23 cellular contexts compared by ENCODE assay signal in the genomic region with DNA sequence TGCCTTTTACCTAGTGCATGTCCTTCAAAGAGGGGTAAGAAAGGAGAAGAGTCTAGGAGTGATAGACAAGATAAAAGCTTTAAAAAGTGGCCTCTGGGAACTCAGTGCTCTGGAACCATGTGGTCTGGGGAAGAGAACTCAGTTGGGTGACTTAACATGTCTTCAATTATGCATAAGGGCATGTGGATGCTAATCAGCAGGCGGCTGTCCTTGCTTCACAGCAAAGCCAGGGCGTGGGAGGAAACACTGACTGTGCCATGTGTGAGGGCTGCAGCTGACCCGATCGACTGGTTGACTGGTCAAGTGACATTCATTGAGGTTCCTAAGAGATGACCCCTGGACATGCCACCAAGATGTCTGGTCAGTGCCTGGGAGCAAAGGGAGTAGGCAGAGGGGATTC.
"Had no signal": no experiment of that assay in that cellular context is flagged by ENCODE, and none has a peak within 500 bp of the region (broad histone marks: within the 10 kb centered on the region; RNA-seq: fewer than 3 reads in every experiment).

No MANE protein-coding gene starts in this region.

- H3K4me1 ChIP-seq: left ventricle myocardium inferior, parathyroid adenoma, psoas muscle, right atrium auricular region, right lobe of liver, tibial nerve, uterus had no signal

- H3K9me3 ChIP-seq: left ventricle myocardium inferior, neutrophil, psoas muscle, right atrium auricular region, right lobe of liver, tibial nerve, uterus had no signal

- H3K4me2 ChIP-seq: hepatocyte, neural progenitor cell, smooth muscle cell had no signal

- ATAC-seq: left colon; naive thymus-derived CD8-positive, alpha-beta T cell; psoas muscle; right lobe of liver; stimulated activated memory B cell treated with anti-CD40 and anti-IgM and Interleukin-4, amounts not matched to agents 10 μg/mL and 1 μg/mL and 100 μg/mL, for 72 hours; stimulated activated naive CD8-positive, alpha-beta T cell treated with anti-CD3 and anti-CD28 coated beads, Interleukin-15, amount 100 ng/mL, for 72 hours had no signal

- H3K27me3 ChIP-seq: neural progenitor cell, neutrophil, right atrium auricular region, right lobe of liver, tibial nerve, uterus had no signal

- H3K4me3 ChIP-seq: hepatocyte, left ventricle myocardium inferior, neural progenitor cell, psoas muscle, right atrium auricular region, right lobe of liver, smooth muscle cell, tibial nerve, uterus had no signal

- H3K27ac ChIP-seq: hepatocyte, left ventricle myocardium inferior, neural progenitor cell, neutrophil, parathyroid adenoma, psoas muscle, right atrium auricular region, right lobe of liver, tibial nerve, uterus had no signal

- H3K9ac ChIP-seq: neural progenitor cell, parathyroid adenoma had no signal

- DNase-seq: kidney; left colon; left ventricle myocardium inferior; naive thymus-derived CD8-positive, alpha-beta T cell; occipital lobe; psoas muscle; right lobe of liver; stimulated activated CD4-positive, alpha-beta T cell treated with anti-CD3 and anti-CD28 coated beads, Interleukin-1b, Interleukin-23, amount 100 ng/mL, for 48 hours; stimulated activated CD4-positive, alpha-beta T cell treated with anti-CD3 and anti-CD28 coated beads, Interleukin-2, amount 100 ng/mL, for 48 hours; stimulated activated CD4-positive, alpha-beta T cell treated with anti-CD3 and anti-CD28 coated beads, Interleukin-4, amount 100 ng/mL, for 4 hours; stimulated activated CD8-positive, alpha-beta memory T cell treated with anti-CD3 and anti-CD28 coated beads, Interleukin-4, amount 100 ng/mL, for 48 hours; stimulated activated naive CD4-positive, alpha-beta T cell treated with Interleukin-2 at 50 U/mL for 16 hours; stimulated activated naive CD8-positive, alpha-beta T cell treated with anti-CD3 and anti-CD28 coated beads, Interleukin-15, amount 100 ng/mL, for 72 hours; substantia nigra; uterus had no signal

- H3K36me3 ChIP-seq: left ventricle myocardium inferior, neural progenitor cell, neutrophil, right atrium auricular region, right lobe of liver, tibial nerve, uterus had no signal

- H3K79me2 ChIP-seq: hepatocyte, parathyroid adenoma had no signal
